Comparison of ENCODE assay signal across 19 cellular contexts in genomic region chr6:109071125-109071917, GRCh38. TPM values are rescaled to one million over a fixed set of nuclear protein-coding genes. Genes with fewer than 3 reads are reported as not detected.
DNase-seq lines count a peak whose midpoint lies in the region; ATAC-seq and TF ChIP-seq lines count a peak whose summit lies in the region.
"Had no signal": no experiment of that assay in that cellular context is flagged by ENCODE, and none has a peak within 500 bp of the region (broad histone marks: within the 10 kb centered on the region; RNA-seq: fewer than 3 reads in every experiment).

No MANE protein-coding gene starts in this region.

- no peak overlapping the region for H3K27ac Mint-ChIP-seq in activated CD4-positive, alpha-beta T cell treated with anti-CD3 and anti-CD28 coated beads, Interleukin-2, amount 10 ng/mL, durations not matched to agents 24 days and 14 days

- H3K4me1 Mint-ChIP-seq in activated CD4-positive, alpha-beta T cell treated with anti-CD3 and anti-CD28 coated beads, Interleukin-2, amount 10 ng/mL, durations not matched to agents 24 days and 14 days: peaks cover 19% of the 10 kb centered on the region

- H3K36me3 ChIP-seq in parathyroid adenoma (ENCODE audit: control insufficient read depth, insufficient read depth, low read length): no peaks in the 10 kb centered on the region
- H3K36me3 ChIP-seq: BLaER1 treated with 17β-estradiol and CSF1 and Interleukin-3, amounts not matched to agents 10 nM and 100 nM; SJSA1 had no signal

- no peaks in the 10 kb centered on the region for H3K9me3 Mint-ChIP-seq in activated CD4-positive, alpha-beta T cell treated with anti-CD3 and anti-CD28 coated beads, Interleukin-2, amount 10 ng/mL, durations not matched to agents 24 days and 14 days
- H3K9me3 Mint-ChIP-seq: neural crest cell had no signal

- H3K4me3 ChIP-seq in choroid plexus epithelial cell (ENCODE audit: low read depth, low read length) (peak overlapping the region; percentile 9), parathyroid adenoma (ENCODE audit: low read depth, low read length) (peak overlapping the region; percentile 33)
- H3K4me3 ChIP-seq: BLaER1 treated with 17β-estradiol and CSF1 and Interleukin-3, amounts not matched to agents 10 nM and 100 nM; PC-9; SJSA1 had no signal

- H3K27me3 Mint-ChIP-seq in activated CD4-positive, alpha-beta T cell treated with anti-CD3 and anti-CD28 coated beads, Interleukin-2, amount 10 ng/mL, durations not matched to agents 24 days and 14 days: peaks cover 9% of the 10 kb centered on the region

- no peaks in the 10 kb centered on the region for H3K36me3 Mint-ChIP-seq in activated CD4-positive, alpha-beta T cell treated with anti-CD3 and anti-CD28 coated beads, Interleukin-2, amount 10 ng/mL, durations not matched to agents 24 days and 14 days (ENCODE audit: low read depth)

- TF ChIP-seq CTCF in choroid plexus epithelial cell (conservative IDR thresholded peaks at IDR 0.05; ENCODE audit: low read depth, low read length) (no peak), parathyroid adenoma (IDR thresholded peaks at IDR 0.05) (no peak)

- H3K9me3 ChIP-seq in parathyroid adenoma (ENCODE audit: control insufficient read depth, low read length): no peaks in the 10 kb centered on the region
- H3K9me3 ChIP-seq: BLaER1 treated with 17β-estradiol and CSF1 and Interleukin-3, amounts not matched to agents 10 nM and 100 nM; SJSA1 had no signal

- H2AFZ ChIP-seq in parathyroid adenoma: peak overlapping the region; percentile 18
- H2AFZ ChIP-seq: PC-9 had no signal

- peak overlapping the region; percentile 66 for H3K4me2 ChIP-seq in parathyroid adenoma (ENCODE audit: low read length)
- H3K4me2 ChIP-seq: PC-9 had no signal

- no peaks in the 10 kb centered on the region for H3K27me3 ChIP-seq in parathyroid adenoma (ENCODE audit: control insufficient read depth, insufficient read depth, low read length)
- H3K27me3 ChIP-seq: BLaER1 treated with 17β-estradiol and CSF1 and Interleukin-3, amounts not matched to agents 10 nM and 100 nM; SJSA1 had no signal

- no peak overlapping the region for H3K9ac ChIP-seq in parathyroid adenoma

- peak; percentile 20; the same call in 2 of the 3 replicates for ATAC-seq in SK-N-SH treated with all-trans-retinoic acid at 6 μM for 48 hours

- peaks cover 19% of the 10 kb centered on the region for H3K4me1 ChIP-seq in parathyroid adenoma
- H3K4me1 ChIP-seq: SJSA1 had no signal

- H3K79me2 ChIP-seq in parathyroid adenoma: peaks cover 26% of the 10 kb centered on the region

- peak overlapping the region; percentile 50 for H3K27ac ChIP-seq in parathyroid adenoma
- H3K27ac ChIP-seq: PC-9, SJSA1 had no signal

- no peak overlapping the region for H3K4me3 Mint-ChIP-seq in activated CD4-positive, alpha-beta T cell treated with anti-CD3 and anti-CD28 coated beads, Interleukin-2, amount 10 ng/mL, durations not matched to agents 24 days and 14 days
- H3K4me3 Mint-ChIP-seq: neural crest cell had no signal

- peak; percentile 51 for DNase-seq in activated CD4-positive, alpha-beta T cell treated with anti-CD3 and anti-CD28 coated beads, Interleukin-2, amount 10 ng/mL, durations not matched to agents 24 days and 14 days
- DNase-seq in activated CD4-positive, alpha-beta T cell treated with anti-CD3 and anti-CD28 coated beads for 1 hour: no peak
- peak; percentile 54 for DNase-seq in choroid plexus epithelial cell (ENCODE audit: low read depth)
- DNase-seq in NOMO-1 (lab: John Stamatoyannopoulos, UW; ENCODE audit: unreplicated experiment in 2 of 2): no peak
- DNase-seq in activated CD4-positive, CD25-positive, alpha-beta regulatory T cell treated with anti-CD3 and anti-CD28 coated beads, Interleukin-2, amount 50 U/mL, for 72 hours: no peak
- DNase-seq in HuH-7 (ENCODE audit: low spot score): no peak
- DNase-seq: activated gamma-delta T cell treated with Interleukin-2 at 50 U/mL for 16 hours; GOT3; head of caudate nucleus; KG1; NCI-H1092; NCI-H526; PC-9; stimulated activated naive CD4-positive, alpha-beta T cell treated with Interleukin-2 at 50 U/mL for 16 hours had no signal

- intact Hi-C loops in activated CD4-positive, alpha-beta T cell treated with anti-CD3 and anti-CD28 coated beads, Interleukin-2, amount 10 ng/mL, durations not matched to agents 24 days and 14 days (cut with micrococcal nuclease): loop anchor here (5.0 kb wide), 3 partner anchors 64 to 514 kb away; no protein-coding TSS in a partner anchor

TF ChIP-seq in SK-N-SH treated with all-trans-retinoic acid at 6 μM for 48 hours, 23 proteins besides CTCF, POLR2A, EP300 and RAD21 (continues in another document):
- TF ChIP-seq RARB (CRISPR knock-in tag; IDR thresholded peaks at IDR 0.05): no peak
- TF ChIP-seq TCF4 (CRISPR knock-in tag; IDR thresholded peaks at IDR 0.05; ENCODE audit: borderline replicate concordance): no peak
- TF ChIP-seq CREB5 (CRISPR knock-in tag; IDR thresholded peaks at IDR 0.05; ENCODE audit: low read depth): no peak
- no peak for TF ChIP-seq TOX (CRISPR knock-in tag; IDR thresholded peaks at IDR 0.05; ENCODE audit: borderline replicate concordance)
- no peak for TF ChIP-seq ZNF70 (CRISPR knock-in tag; IDR thresholded peaks at IDR 0.05)
- no peak for TF ChIP-seq ESRRG (CRISPR knock-in tag; IDR thresholded peaks at IDR 0.05)
- no peak for TF ChIP-seq BACH2 (CRISPR knock-in tag; IDR thresholded peaks at IDR 0.05; ENCODE audit: borderline replicate concordance)
- no peak for TF ChIP-seq ZFP30 (CRISPR knock-in tag; IDR thresholded peaks at IDR 0.05)
- TF ChIP-seq ZNF8 (CRISPR knock-in tag; IDR thresholded peaks at IDR 0.05): no peak
- TF ChIP-seq ZFP3 (CRISPR knock-in tag; IDR thresholded peaks at IDR 0.05): no peak
- TF ChIP-seq PATZ1 (CRISPR knock-in tag; IDR thresholded peaks at IDR 0.05; ENCODE audit: borderline replicate concordance): no peak
- no peak for TF ChIP-seq CSDC2 (CRISPR knock-in tag; IDR thresholded peaks at IDR 0.05)
- TF ChIP-seq PPARA (CRISPR knock-in tag; IDR thresholded peaks at IDR 0.05; ENCODE audit: borderline replicate concordance): no peak
- no peak for TF ChIP-seq OSR1 (CRISPR knock-in tag; IDR thresholded peaks at IDR 0.05)
- TF ChIP-seq TSHZ2 (CRISPR knock-in tag; IDR thresholded peaks at IDR 0.05): no peak
- no peak for TF ChIP-seq SNAI2 (CRISPR knock-in tag; IDR thresholded peaks at IDR 0.05)

RNA-seq across cellular contexts. Expression of gene SESN1, which starts 23.3 kb away (rescaled TPM):
- 9.3 and 11.5 TPM in 2 replicates for total RNA-seq in activated CD4-positive, alpha-beta T cell treated with anti-CD3 and anti-CD28 coated beads, Interleukin-2, amount 10 ng/mL, durations not matched to agents 24 days and 14 days

RNA-seq across cellular contexts. Expression of gene CEP57L1, which starts 24.0 kb away (rescaled TPM):
- total RNA-seq in activated CD4-positive, alpha-beta T cell treated with anti-CD3 and anti-CD28 coated beads, Interleukin-2, amount 10 ng/mL, durations not matched to agents 24 days and 14 days: 14.2 and 15.3 TPM in 2 replicates

Comparison
In these comparisons a context has a peak if more than half of its experiments do, and no peak if none do; other contexts are left out.
1. DNase-seq: peak in activated CD4-positive, alpha-beta T cell treated with anti-CD3 and anti-CD28 coated beads, Interleukin-2, amount 10 ng/mL, durations not matched to agents 24 days and 14 days (single experiment) and choroid plexus epithelial cell (single experiment); none in activated CD4-positive, alpha-beta T cell treated with anti-CD3 and anti-CD28 coated beads for 1 hour (single experiment), NOMO-1 (0 of 2), activated CD4-positive, CD25-positive, alpha-beta regulatory T cell treated with anti-CD3 and anti-CD28 coated beads, Interleukin-2, amount 50 U/mL, for 72 hours (single experiment) and HuH-7 (single experiment).